In genomic region chr9:121200346-121200745, GRCh38 we compare ENCODE assay signal across 8 cellular contexts. TPM values are rescaled to one million over a fixed set of nuclear protein-coding genes. Genes with fewer than 3 reads are reported as not detected.
A peak's percentile ranks its signal among the peaks of the same experiment; 100 is the strongest.
DNase-seq lines count a peak whose midpoint lies in the region; ATAC-seq and TF ChIP-seq lines count a peak whose summit lies in the region.

No MANE protein-coding gene starts in this region.

- H3K4me1 ChIP-seq in stomach: peaks cover 49 to 61% (median 58%) of the 10 kb centered on the region in 4 donors

- H3K36me3 Mint-ChIP-seq in activated CD8-positive, alpha-beta T cell treated with anti-CD3 and anti-CD28 coated beads for 36 hours (ENCODE audit: low read depth): peaks cover 9% of the 10 kb centered on the region

- H3K27me3 ChIP-seq in stomach: no peaks in the 10 kb centered on the region

- no peak for TF ChIP-seq EP300 in stomach (IDR thresholded peaks at IDR 0.05)

- H3K4me3 ChIP-seq in iPS-18c (ENCODE audit: insufficient read depth, low read depth, low read length) (peak overlapping the region; percentile 86), stomach (peak overlapping the region; percentile 95 to 99 (median 96))

- no peak for TF ChIP-seq POLR2A in stomach (IDR thresholded peaks at IDR 0.05)

- no peak for ATAC-seq in activated CD8-positive, alpha-beta T cell treated with anti-CD3 and anti-CD28 coated beads for 36 hours

- H3K9me3 Mint-ChIP-seq in activated CD8-positive, alpha-beta T cell treated with anti-CD3 and anti-CD28 coated beads for 36 hours: no peaks in the 10 kb centered on the region

- H3K27ac ChIP-seq in stomach: peak overlapping the region; percentile 95 to 98 (median 97)

- no peaks in the 10 kb centered on the region for H3K36me3 ChIP-seq in stomach

- no peak for TF ChIP-seq CTCF in activated CD8-positive, alpha-beta T cell treated with anti-CD3 and anti-CD28 coated beads for 36 hours (IDR thresholded peaks at IDR 0.05)
- no peak for TF ChIP-seq CTCF in stomach (IDR thresholded peaks at IDR 0.05)

- peaks cover 2% of the 10 kb centered on the region for H3K9me3 ChIP-seq in iPS-18c (ENCODE audit: control insufficient read depth, insufficient read depth, low read length)
- H3K9me3 ChIP-seq in stomach: no peaks in the 10 kb centered on the region

- POLR2A ChIA-PET in activated CD8-positive, alpha-beta T cell treated with anti-CD3 and anti-CD28 coated beads for 36 hours (lab: Charles Lee): interaction anchor here (0.7 to 1.8 kb wide), 5 partner anchors 16 to 82 kb away, joined by 3 to 5 read pairs (median 3); no protein-coding TSS in a partner anchor

- peak overlapping the region; percentile 94 for H3K4me3 Mint-ChIP-seq in activated CD8-positive, alpha-beta T cell treated with anti-CD3 and anti-CD28 coated beads for 36 hours

- WGBS in stomach, 5 donors: 5 to 12% (median 6%) methylated on average over 4 of the region's 4 CpGs

- H3K27ac Mint-ChIP-seq in activated CD8-positive, alpha-beta T cell treated with anti-CD3 and anti-CD28 coated beads for 36 hours: peak overlapping the region; percentile 84

- DNase-seq in DMS 273 (lab: John Stamatoyannopoulos, UW; ENCODE audit: unreplicated experiment) (peak; percentile 22), DMS 273 treated with DMSO at 0.1 percent for 48 hours (lab: John Stamatoyannopoulos, UW) (no peak), stomach (no peak), SKM-1 (lab: John Stamatoyannopoulos, UW; ENCODE audit: unreplicated experiment) (no peak)
- no peak for DNase-seq in activated CD8-positive, alpha-beta T cell treated with anti-CD3 and anti-CD28 coated beads for 36 hours
- DNase-seq in stimulated activated CD4-positive, alpha-beta T cell treated with anti-CD3 and anti-CD28 coated beads, Interleukin-4, amount 100 ng/mL, for 1 hour: no peak
- DNase-seq in stimulated activated naive CD4-positive, alpha-beta T cell treated with Interleukin-2 at 50 U/mL for 16 hours (lab: John Stamatoyannopoulos, UW): no peak

- CTCF ChIA-PET in activated CD8-positive, alpha-beta T cell treated with anti-CD3 and anti-CD28 coated beads for 36 hours (lab: Charles Lee): interaction anchor here (1.3 to 3.1 kb wide), 5 partner anchors 11 to 200 kb away, joined by 4 to 16 read pairs (median 4); no protein-coding TSS in a partner anchor

- H3K27me3 Mint-ChIP-seq in activated CD8-positive, alpha-beta T cell treated with anti-CD3 and anti-CD28 coated beads for 36 hours: no peaks in the 10 kb centered on the region

- peaks cover 50% of the 10 kb centered on the region for H3K4me1 Mint-ChIP-seq in activated CD8-positive, alpha-beta T cell treated with anti-CD3 and anti-CD28 coated beads for 36 hours (ENCODE audit: low read depth)

- intact Hi-C loops in activated CD8-positive, alpha-beta T cell treated with anti-CD3 and anti-CD28 coated beads for 36 hours (cut with micrococcal nuclease): no loop called here
- intact Hi-C loops in stomach (cut with DNase I; ENCODE audit: low total_unique reads): no loop called here

RNA-seq across cellular contexts. Expression of gene RAB14, which starts 1.3 kb away (rescaled TPM):
- total RNA-seq in activated CD8-positive, alpha-beta T cell treated with anti-CD3 and anti-CD28 coated beads for 36 hours: 10 to 100 TPM; 54.3 to 55.5 TPM
- 10 to 100 TPM; 16.8 to 60.4 (median 34.8) TPM for total RNA-seq in stomach
- polyA plus RNA-seq in stomach: 10 to 100 TPM; 20.3 to 40.9 (median 25.5) TPM
